Comparison of ENCODE assay signal across 2 cellular contexts in the genomic region with DNA sequence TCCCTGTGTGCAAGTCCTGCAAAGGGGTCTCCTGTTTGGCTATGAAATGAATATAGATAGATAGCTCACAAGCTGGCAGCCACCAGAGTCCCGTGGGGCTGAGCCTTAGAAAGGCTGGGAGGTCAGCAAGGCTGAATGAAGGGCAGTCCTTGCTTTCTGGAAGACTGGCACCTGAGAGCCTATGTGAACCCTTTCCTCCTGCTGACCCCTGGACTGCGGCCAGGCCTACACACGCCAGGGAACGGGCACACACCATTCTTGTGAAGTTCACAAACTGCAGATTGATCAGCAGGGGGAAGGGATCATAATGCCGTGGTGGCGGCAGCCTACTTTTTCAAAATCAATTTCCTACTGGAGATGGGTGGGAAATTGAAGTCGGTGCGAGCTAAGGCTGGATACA.
TF ChIP-seq lines count a peak whose summit lies in the region.

No MANE protein-coding gene starts in this region.

TF ChIP-seq in liver, 16 proteins besides CTCF, POLR2A, EP300 and RAD21:
- peak; percentile 32 to 51 for TF ChIP-seq HNF4A (conservative IDR thresholded peaks at IDR 0.05)
- peak; percentile 72 to 74 for TF ChIP-seq RXRA (IDR thresholded peaks at IDR 0.05)
- TF ChIP-seq HNF4G (IDR thresholded peaks at IDR 0.05) = no peak
- no peak for TF ChIP-seq FOXA2 (IDR thresholded peaks at IDR 0.05)
- TF ChIP-seq EGR1 (IDR thresholded peaks at IDR 0.05; ENCODE audit: low read depth in 2 of 2) = no peak
- TF ChIP-seq, protein P1, sequence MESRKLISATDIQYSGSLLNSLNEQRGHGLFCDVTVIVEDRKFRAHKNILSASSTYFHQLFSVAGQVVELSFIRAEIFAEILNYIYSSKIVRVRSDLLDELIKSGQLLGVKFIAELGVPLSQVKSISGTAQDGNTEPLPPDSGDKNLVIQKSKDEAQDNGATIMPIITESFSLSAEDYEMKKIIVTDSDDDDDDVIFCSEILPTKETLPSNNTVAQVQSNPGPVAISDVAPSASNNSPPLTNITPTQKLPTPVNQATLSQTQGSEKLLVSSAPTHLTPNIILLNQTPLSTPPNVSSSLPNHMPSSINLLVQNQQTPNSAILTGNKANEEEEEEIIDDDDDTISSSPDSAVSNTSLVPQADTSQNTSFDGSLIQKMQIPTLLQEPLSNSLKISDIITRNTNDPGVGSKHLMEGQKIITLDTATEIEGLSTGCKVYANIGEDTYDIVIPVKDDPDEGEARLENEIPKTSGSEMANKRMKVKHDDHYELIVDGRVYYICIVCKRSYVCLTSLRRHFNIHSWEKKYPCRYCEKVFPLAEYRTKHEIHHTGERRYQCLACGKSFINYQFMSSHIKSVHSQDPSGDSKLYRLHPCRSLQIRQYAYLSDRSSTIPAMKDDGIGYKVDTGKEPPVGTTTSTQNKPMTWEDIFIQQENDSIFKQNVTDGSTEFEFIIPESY (IDR thresholded peaks at IDR 0.05) = no peak
- no peak for TF ChIP-seq FOXA1 (IDR thresholded peaks at IDR 0.05)
- no peak for TF ChIP-seq GABPA (IDR thresholded peaks at IDR 0.05 in 1 of 2, conservative IDR thresholded peaks at IDR 0.05 in 1 of 2)
- TF ChIP-seq, protein P2, sequence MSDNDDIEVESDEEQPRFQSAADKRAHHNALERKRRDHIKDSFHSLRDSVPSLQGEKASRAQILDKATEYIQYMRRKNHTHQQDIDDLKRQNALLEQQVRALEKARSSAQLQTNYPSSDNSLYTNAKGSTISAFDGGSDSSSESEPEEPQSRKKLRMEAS (IDR thresholded peaks at IDR 0.05) = no peak
- TF ChIP-seq, protein P3, sequence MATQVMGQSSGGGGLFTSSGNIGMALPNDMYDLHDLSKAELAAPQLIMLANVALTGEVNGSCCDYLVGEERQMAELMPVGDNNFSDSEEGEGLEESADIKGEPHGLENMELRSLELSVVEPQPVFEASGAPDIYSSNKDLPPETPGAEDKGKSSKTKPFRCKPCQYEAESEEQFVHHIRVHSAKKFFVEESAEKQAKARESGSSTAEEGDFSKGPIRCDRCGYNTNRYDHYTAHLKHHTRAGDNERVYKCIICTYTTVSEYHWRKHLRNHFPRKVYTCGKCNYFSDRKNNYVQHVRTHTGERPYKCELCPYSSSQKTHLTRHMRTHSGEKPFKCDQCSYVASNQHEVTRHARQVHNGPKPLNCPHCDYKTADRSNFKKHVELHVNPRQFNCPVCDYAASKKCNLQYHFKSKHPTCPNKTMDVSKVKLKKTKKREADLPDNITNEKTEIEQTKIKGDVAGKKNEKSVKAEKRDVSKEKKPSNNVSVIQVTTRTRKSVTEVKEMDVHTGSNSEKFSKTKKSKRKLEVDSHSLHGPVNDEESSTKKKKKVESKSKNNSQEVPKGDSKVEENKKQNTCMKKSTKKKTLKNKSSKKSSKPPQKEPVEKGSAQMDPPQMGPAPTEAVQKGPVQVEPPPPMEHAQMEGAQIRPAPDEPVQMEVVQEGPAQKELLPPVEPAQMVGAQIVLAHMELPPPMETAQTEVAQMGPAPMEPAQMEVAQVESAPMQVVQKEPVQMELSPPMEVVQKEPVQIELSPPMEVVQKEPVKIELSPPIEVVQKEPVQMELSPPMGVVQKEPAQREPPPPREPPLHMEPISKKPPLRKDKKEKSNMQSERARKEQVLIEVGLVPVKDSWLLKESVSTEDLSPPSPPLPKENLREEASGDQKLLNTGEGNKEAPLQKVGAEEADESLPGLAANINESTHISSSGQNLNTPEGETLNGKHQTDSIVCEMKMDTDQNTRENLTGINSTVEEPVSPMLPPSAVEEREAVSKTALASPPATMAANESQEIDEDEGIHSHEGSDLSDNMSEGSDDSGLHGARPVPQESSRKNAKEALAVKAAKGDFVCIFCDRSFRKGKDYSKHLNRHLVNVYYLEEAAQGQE (IDR thresholded peaks at IDR 0.05) = no peak
- TF ChIP-seq YY1 (IDR thresholded peaks at IDR 0.05) = no peak
- peak; percentile 54 for TF ChIP-seq SP1 (IDR thresholded peaks at IDR 0.05)
- TF ChIP-seq NR2F2 (IDR thresholded peaks at IDR 0.05) = no peak
- no peak for TF ChIP-seq TAF1 (conservative IDR thresholded peaks at IDR 0.05)
- TF ChIP-seq JUND (IDR thresholded peaks at IDR 0.05) = no peak
- TF ChIP-seq, protein P4, sequence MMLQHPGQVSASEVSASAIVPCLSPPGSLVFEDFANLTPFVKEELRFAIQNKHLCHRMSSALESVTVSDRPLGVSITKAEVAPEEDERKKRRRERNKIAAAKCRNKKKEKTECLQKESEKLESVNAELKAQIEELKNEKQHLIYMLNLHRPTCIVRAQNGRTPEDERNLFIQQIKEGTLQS (IDR thresholded peaks at IDR 0.05) = no peak

TF ChIP-seq in HepG2, 621 proteins besides CTCF, POLR2A, EP300 and RAD21:
- TF ChIP-seq NFYB (CRISPR knock-in tag; IDR thresholded peaks at IDR 0.05) = no peak
- no peak for TF ChIP-seq ZNF543 (CRISPR knock-in tag; IDR thresholded peaks at IDR 0.05)
- no peak for TF ChIP-seq SRSF4 (IDR thresholded peaks at IDR 0.05; ENCODE audit: low read depth, low read length, poor library complexity, severe bottlenecking)
- no peak for TF ChIP-seq MED13 (CRISPR knock-in tag; IDR thresholded peaks at IDR 0.05)
TF ChIP-seq in HepG2: peak in this region for 0.
